ENCODE assay signal across 8 cellular contexts in the genomic region with DNA sequence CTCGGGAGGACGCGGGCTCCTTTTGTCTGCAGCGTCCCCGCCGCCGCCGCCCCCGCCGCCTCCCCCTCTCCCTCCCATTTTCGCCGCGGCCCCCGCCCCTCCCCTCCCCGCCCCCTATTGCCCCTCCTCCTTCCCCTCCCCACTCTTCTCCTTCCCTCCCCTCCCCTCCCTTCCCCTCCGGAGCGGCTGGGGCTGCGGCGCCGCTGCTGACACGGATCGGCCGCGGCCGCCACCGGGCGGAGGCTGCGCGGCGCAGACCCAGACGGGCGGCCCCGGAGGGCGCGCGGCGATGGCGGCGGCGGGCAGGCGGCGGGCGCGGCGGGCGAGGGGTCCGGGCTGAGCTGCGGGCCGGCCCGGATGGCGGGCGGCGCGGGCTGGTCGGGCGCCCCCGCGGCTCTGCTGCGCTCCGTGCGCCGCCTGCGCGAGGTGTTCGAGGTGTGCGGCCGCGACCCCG. TPM values are rescaled to one million over a fixed set of nuclear protein-coding genes. Genes with fewer than 3 reads are reported as not detected.
DNase-seq lines count a peak whose midpoint lies in the region; ATAC-seq and TF ChIP-seq lines count a peak whose summit lies in the region.

A gene with protein sequence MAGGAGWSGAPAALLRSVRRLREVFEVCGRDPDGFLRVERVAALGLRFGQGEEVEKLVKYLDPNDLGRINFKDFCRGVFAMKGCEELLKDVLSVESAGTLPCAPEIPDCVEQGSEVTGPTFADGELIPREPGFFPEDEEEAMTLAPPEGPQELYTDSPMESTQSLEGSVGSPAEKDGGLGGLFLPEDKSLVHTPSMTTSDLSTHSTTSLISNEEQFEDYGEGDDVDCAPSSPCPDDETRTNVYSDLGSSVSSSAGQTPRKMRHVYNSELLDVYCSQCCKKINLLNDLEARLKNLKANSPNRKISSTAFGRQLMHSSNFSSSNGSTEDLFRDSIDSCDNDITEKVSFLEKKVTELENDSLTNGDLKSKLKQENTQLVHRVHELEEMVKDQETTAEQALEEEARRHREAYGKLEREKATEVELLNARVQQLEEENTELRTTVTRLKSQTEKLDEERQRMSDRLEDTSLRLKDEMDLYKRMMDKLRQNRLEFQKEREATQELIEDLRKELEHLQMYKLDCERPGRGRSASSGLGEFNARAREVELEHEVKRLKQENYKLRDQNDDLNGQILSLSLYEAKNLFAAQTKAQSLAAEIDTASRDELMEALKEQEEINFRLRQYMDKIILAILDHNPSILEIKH (plus strand): TSS at position 180 of the 454 bp plus-strand sequence. CDS start 178 bp downstream, at position 358.

- H3K27ac ChIP-seq in WERI-Rb-1: peak within 1 kb of the TSS; percentile 43
- H3K27ac ChIP-seq in osteoblast (ENCODE audit: low read depth, low read length): no peak within 1 kb of the TSS

- no peak within 1 kb of the TSS for H3K4me2 ChIP-seq in osteoblast (ENCODE audit: insufficient read depth, low read length)

- TF ChIP-seq CTCF in WERI-Rb-1 (IDR thresholded peaks at IDR 0.05; ENCODE audit: low read depth, low read length) (no peak), foreskin fibroblast (IDR thresholded peaks at IDR 0.05; ENCODE audit: low read depth, low read length) (no peak), osteoblast (IDR thresholded peaks at IDR 0.05; ENCODE audit: extremely low read depth, low read depth, low read length) (no peak)

- H3K36me3 ChIP-seq in WERI-Rb-1 (no peaks in the 10 kb centered on the region; the same call in 1 of the 2 replicates), osteoblast (ENCODE audit: insufficient read depth, low read length) (no peaks in the 10 kb centered on the region)

- peaks cover 4% of the 10 kb centered on the region for H4K20me1 ChIP-seq in osteoblast (ENCODE audit: insufficient read depth, low read length)

- H3K4me1 ChIP-seq in osteoblast (ENCODE audit: insufficient read depth, low read length): no peaks in the 10 kb centered on the region

- peak within 1 kb of the TSS; percentile 81 for H3K4me3 ChIP-seq in WERI-Rb-1 (ENCODE audit: low read depth, low read length)
- peak within 1 kb of the TSS; percentile 27 to 43 for H3K4me3 ChIP-seq in foreskin fibroblast (ENCODE audit: low read depth in 1 of 2, low read length in 2 of 2)
- H3K4me3 ChIP-seq in osteoblast (ENCODE audit: insufficient read depth, low read length): peak within 1 kb of the TSS; percentile 22

- H3K27me3 ChIP-seq in WERI-Rb-1 (ENCODE audit: insufficient read depth, low read depth, severe bottlenecking): no peaks in the 10 kb centered on the region
- H3K27me3 ChIP-seq in osteoblast (ENCODE audit: insufficient read depth, low read length): peaks cover 46% of the 10 kb centered on the region

- H3K9me3 ChIP-seq in WERI-Rb-1 (ENCODE audit: severe bottlenecking): no peaks in the 10 kb centered on the region
- H3K9me3 ChIP-seq in osteoblast (ENCODE audit: low read depth, low read length): no peaks in the 10 kb centered on the region

- no peak for ATAC-seq in GM18858 (IDR thresholded peaks at IDR 0.05; ENCODE audit: unreplicated experiment)

- no peaks in the 10 kb centered on the region for H3K79me2 ChIP-seq in osteoblast (ENCODE audit: insufficient read depth, low read length)

- DNase-seq in NCI-H82 (lab: John Stamatoyannopoulos, UW) (peak; percentile 81), NCI-H82 treated with DMSO at 0.1 percent for 48 hours (lab: John Stamatoyannopoulos, UW; ENCODE audit: unreplicated experiment) (no peak), WERI-Rb-1 (peak; percentile 66), foreskin fibroblast (peak in 1 of 2 donors; percentile 25), osteoblast (ENCODE audit: insufficient read length, low spot score, missing footprints) (peak; percentile 78), RKO (ENCODE audit: low spot score) (no peak)
- no peak for DNase-seq in activated CD4-positive, alpha-beta T cell treated with anti-CD3 and anti-CD28 coated beads, Interleukin-2, amount 50 U/mL, for 4 hours

- H2AFZ ChIP-seq in osteoblast (ENCODE audit: low read length): no peak within 1 kb of the TSS

RNA-seq across cellular contexts. Expression of the gene that starts here (rescaled TPM):
- 0.29 and 0.72 TPM in 2 replicates for total RNA-seq in osteoblast

Comparison
In these comparisons a context has a peak if more than half of its experiments do, and no peak if none do; other contexts are left out.
1. DNase-seq: peak in NCI-H82 (single experiment) and WERI-Rb-1 (single experiment); none in NCI-H82 treated with DMSO at 0.1 percent for 48 hours (single experiment), RKO (single experiment) and activated CD4-positive, alpha-beta T cell treated with anti-CD3 and anti-CD28 coated beads, Interleukin-2, amount 50 U/mL, for 4 hours (0 of 2).
2. Peak in DNase-seq and H3K4me3 ChIP-seq in osteoblast; RNA of the gene not detected or under 1 TPM.
3. H3K4me3 ChIP-seq: peak in every context shown above with its lines; median percentile 81 in WERI-Rb-1; 35 in foreskin fibroblast; 22 in osteoblast.